In the genomic region with DNA sequence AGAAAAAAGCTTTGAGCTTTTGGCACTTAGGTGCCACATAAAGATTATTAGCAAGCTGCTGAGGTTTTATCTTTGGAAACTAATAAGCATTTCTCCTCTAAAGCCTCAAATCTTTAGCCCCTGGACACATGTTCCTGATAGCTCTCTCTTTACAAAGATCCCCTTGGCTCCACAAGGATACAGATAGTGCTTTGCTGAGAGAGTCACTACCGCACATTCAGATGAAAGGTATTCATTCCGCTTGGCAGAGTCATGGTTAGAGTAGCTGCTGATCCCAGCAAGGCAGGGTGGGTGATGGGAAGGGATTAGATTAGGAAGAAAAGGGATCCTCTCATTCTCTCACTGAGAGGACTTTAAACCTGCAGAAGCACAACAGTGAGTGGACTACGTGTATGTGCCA, we compare ENCODE assay signal across 21 cellular contexts. TPM values are rescaled to one million over a fixed set of nuclear protein-coding genes. Genes with fewer than 3 reads are reported as not detected.
A peak's percentile ranks its signal among the peaks of the same experiment; 100 is the strongest.
DNase-seq lines count a peak whose midpoint lies in the region; FAIRE-seq and TF ChIP-seq lines count a peak whose summit lies in the region.
"Had no signal": no experiment of that assay in that cellular context is flagged by ENCODE, and none has a peak within 500 bp of the region (broad histone marks: within the 10 kb centered on the region; RNA-seq: fewer than 3 reads in every experiment).

No MANE protein-coding gene starts in this region.

- no peaks in the 10 kb centered on the region for H3K36me3 Mint-ChIP-seq in astrocyte (ENCODE audit: low read depth, unreplicated experiment)
- H3K36me3 Mint-ChIP-seq: mesothelial cell of epicardium had no signal

- H3K79me2 ChIP-seq in astrocyte (ENCODE audit: insufficient read depth, low read length) = no peaks in the 10 kb centered on the region

- H3K36me3 ChIP-seq in astrocyte (ENCODE audit: insufficient read depth, low read length) = no peaks in the 10 kb centered on the region
- H3K36me3 ChIP-seq: neutrophil, Peyer's patch, right lobe of liver, thyroid gland had no signal

- no peaks in the 10 kb centered on the region for H3K4me1 ChIP-seq in astrocyte (ENCODE audit: insufficient read depth, low read length)
- H3K4me1 ChIP-seq: Peyer's patch, right lobe of liver, thyroid gland had no signal

- H3K4me3 ChIP-seq in AG10803 (ENCODE audit: low read length) = no peak overlapping the region
- no peak overlapping the region for H3K4me3 ChIP-seq in astrocyte (ENCODE audit: insufficient read depth, low read depth, low read length)
- H3K4me3 ChIP-seq: Peyer's patch, right lobe of liver, thyroid gland had no signal

- no peaks in the 10 kb centered on the region for H3K27me3 Mint-ChIP-seq in astrocyte (ENCODE audit: low read depth, unreplicated experiment)

- TF ChIP-seq CTCF in AG10803 (conservative IDR thresholded peaks at IDR 0.05; ENCODE audit: low read length) = no peak
- TF ChIP-seq CTCF in astrocyte (IDR thresholded peaks at IDR 0.05; ENCODE audit: insufficient read depth, low read depth, low read length) = no peak

- no peak overlapping the region for H3K4me3 Mint-ChIP-seq in astrocyte (ENCODE audit: unreplicated experiment)
- H3K4me3 Mint-ChIP-seq: activated naive CD4-positive, alpha-beta T cell treated with anti-CD3 and anti-CD28 coated beads for 36 hours; mesothelial cell of epicardium; T-helper 1 cell treated with Interleukin-12 subunit alpha and Interleukin-12 subunit beta and Interleukin-4 antibody, amounts not matched to agents 30 μg/mL and 1 μg/mL, for 36 hours had no signal

- H3K4me1 Mint-ChIP-seq in astrocyte (ENCODE audit: low read depth, unreplicated experiment) = no peaks in the 10 kb centered on the region
- H3K4me1 Mint-ChIP-seq: mesothelial cell of epicardium had no signal

- no peak overlapping the region for H3K9ac ChIP-seq in astrocyte (ENCODE audit: low read length)

- peaks cover 10% of the 10 kb centered on the region for H3K9me3 Mint-ChIP-seq in astrocyte (ENCODE audit: unreplicated experiment)
- H3K9me3 Mint-ChIP-seq: activated naive CD4-positive, alpha-beta T cell treated with anti-CD3 and anti-CD28 coated beads for 36 hours; T-helper 1 cell treated with Interleukin-12 subunit alpha and Interleukin-12 subunit beta and Interleukin-4 antibody, amounts not matched to agents 30 μg/mL and 1 μg/mL, for 36 hours had no signal

- DNase-seq in AG10803 (ENCODE audit: low read depth) (peak; percentile 69), HT1080 (ENCODE audit: low read depth) (peak; percentile 85), astrocyte (ENCODE audit: low read depth) (peak; percentile 79), myocyte (ENCODE audit: low read depth) (peak; percentile 32), NK-92 (lab: John Stamatoyannopoulos, UW; ENCODE audit: unreplicated experiment) (no peak), NCI-H1930 (lab: John Stamatoyannopoulos, UW) (no peak), NCI-H1092 treated with DMSO at 0.1 percent for 48 hours (lab: John Stamatoyannopoulos, UW) (no peak)
- DNase-seq in activated CD4-positive, alpha-beta T cell treated with anti-CD3 and anti-CD28 coated beads, Interleukin-2, amount 50 U/mL, for 48 hours = no peak
- DNase-seq: activated CD4-positive, alpha-beta T cell treated with anti-CD3 and anti-CD28 coated beads for 1 hour; activated CD8-positive, alpha-beta memory T cell treated with anti-CD3 and anti-CD28 coated beads, Interleukin-2, amount 50 U/mL, for 48 hours; activated naive CD4-positive, alpha-beta T cell treated with anti-CD3 and anti-CD28 coated beads for 36 hours; NCI-H748 treated with DMSO at 0.1 percent for 48 hours; Peyer's patch; right lobe of liver; stimulated activated CD4-positive, alpha-beta T cell treated with anti-CD3 and anti-CD28 coated beads, Interleukin-4, amount 100 ng/mL, for 24 hours; thyroid gland had no signal

- no peak overlapping the region for H3K27ac ChIP-seq in astrocyte (ENCODE audit: low read depth, low read length)
- H3K27ac ChIP-seq: C4-2B, neutrophil, Peyer's patch, right lobe of liver, thyroid gland had no signal

- no peaks in the 10 kb centered on the region for H3K9me3 ChIP-seq in astrocyte (ENCODE audit: insufficient read depth, low read depth, low read length)
- H3K9me3 ChIP-seq: neutrophil, Peyer's patch, right lobe of liver, thyroid gland had no signal

- no peak overlapping the region for H2AFZ ChIP-seq in astrocyte (ENCODE audit: low read depth, low read length)

- H3K27me3 ChIP-seq in astrocyte (ENCODE audit: insufficient read depth, low read length) = no peaks in the 10 kb centered on the region
- H3K27me3 ChIP-seq: neutrophil, Peyer's patch, right lobe of liver, thyroid gland had no signal

- H4K20me1 ChIP-seq in astrocyte (ENCODE audit: insufficient read depth, low read length) = no peaks in the 10 kb centered on the region

- H3K27ac Mint-ChIP-seq in astrocyte (ENCODE audit: unreplicated experiment) = no peak overlapping the region
- H3K27ac Mint-ChIP-seq: activated naive CD4-positive, alpha-beta T cell treated with anti-CD3 and anti-CD28 coated beads for 36 hours; mesothelial cell of epicardium; T-helper 1 cell treated with Interleukin-12 subunit alpha and Interleukin-12 subunit beta and Interleukin-4 antibody, amounts not matched to agents 30 μg/mL and 1 μg/mL, for 36 hours had no signal

- peak; percentile 37 for FAIRE-seq in astrocyte (lab: Jason Lieb, UNC)
- FAIRE-seq: islet of Langerhans had no signal

- H3K4me2 ChIP-seq in astrocyte (ENCODE audit: low read length) = peak overlapping the region; percentile 22

RNA-seq across cellular contexts. Expression of gene PSG7, which starts 28.2 kb away (rescaled TPM):
- total RNA-seq in HT1080 (2014; rRNA removed; shearing (Covaris generic)) = 0.06 TPM in 1 of 2 replicates, not detected in the other
- 0.09 TPM in 1 of 2 replicates, not detected in the other for polyA plus RNA-seq in HT1080 (2015; cell fraction: cytosol; rRNA removed)
- polyA plus RNA-seq in HT1080 (2015; cell fraction: nucleus; rRNA removed) = 0.05 TPM in 1 of 2 replicates, not detected in the other
- total RNA-seq in astrocyte (not detected in 2 replicates), myocyte (not detected in 2 replicates)
- not detected for polyA plus RNA-seq in myocyte (2012)
- total RNA-seq: activated naive CD4-positive, alpha-beta T cell treated with anti-CD3 and anti-CD28 coated beads for 36 hours; mesothelial cell of epicardium; Peyer's patch; right lobe of liver; thyroid gland had no signal

RNA-seq across cellular contexts. Expression of gene PSG6, which starts 47.5 kb away (rescaled TPM):
- not detected in 2 replicates for total RNA-seq in HT1080 (2014; rRNA removed; shearing (Covaris generic))
- polyA plus RNA-seq in HT1080 (2015; cell fraction: cytosol; rRNA removed) = 0.14 TPM in 1 of 2 replicates, not detected in the other
- polyA plus RNA-seq in HT1080 (2015; cell fraction: nucleus; rRNA removed) = not detected in 2 replicates
- total RNA-seq in astrocyte = 0.23 TPM in 1 of 2 replicates, not detected in the other
- not detected in 2 replicates for total RNA-seq in myocyte
- not detected for polyA plus RNA-seq in myocyte (2012)
- total RNA-seq: activated naive CD4-positive, alpha-beta T cell treated with anti-CD3 and anti-CD28 coated beads for 36 hours; mesothelial cell of epicardium; Peyer's patch; right lobe of liver; thyroid gland had no signal

Comparison
In these comparisons a context has a peak if more than half of its experiments do, and no peak if none do; other contexts are left out.
1. DNase-seq: peak in AG10803 (single experiment), HT1080 (single experiment), astrocyte (single experiment) and myocyte (single experiment); none in activated CD4-positive, alpha-beta T cell treated with anti-CD3 and anti-CD28 coated beads, Interleukin-2, amount 50 U/mL, for 48 hours (0 of 2), NK-92 (single experiment), NCI-H1930 (0 of 2) and NCI-H1092 treated with DMSO at 0.1 percent for 48 hours (single experiment).